Comparison of ENCODE assay signal across 23 cellular contexts in the genomic region with DNA sequence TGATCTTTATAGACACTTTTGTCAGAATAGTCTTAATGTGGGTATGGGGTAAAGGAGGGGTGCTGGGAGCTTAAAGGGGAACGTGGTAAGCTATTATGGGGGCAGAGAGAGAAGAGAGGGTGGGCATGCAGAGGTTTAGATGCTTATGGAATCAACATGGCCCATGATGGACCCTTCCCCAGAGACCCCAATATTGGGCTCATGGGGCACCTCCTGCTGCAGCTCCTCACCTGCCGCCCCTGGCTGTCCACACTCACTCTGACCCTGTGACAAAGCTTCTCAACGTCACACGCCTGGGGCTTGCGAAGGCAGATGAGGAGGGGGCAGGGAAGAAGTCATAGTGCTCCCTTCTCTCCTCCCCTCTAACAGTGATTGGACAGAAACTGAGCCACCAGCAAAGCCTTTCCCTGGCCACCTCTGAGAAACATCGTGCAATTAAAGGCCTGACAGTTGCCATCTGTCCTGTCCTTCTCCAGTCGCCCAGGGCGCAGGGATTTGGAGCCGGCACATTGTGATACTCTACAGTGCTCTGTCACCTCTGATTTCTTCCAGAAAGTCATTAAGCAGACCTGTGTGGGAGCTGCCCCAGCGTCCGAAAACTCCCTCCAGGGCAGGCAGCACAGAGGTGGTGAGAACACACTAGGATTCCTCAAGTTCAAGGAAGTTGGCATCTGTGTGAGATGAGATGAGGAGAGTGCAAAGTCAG.
"Had no signal": no experiment of that assay in that cellular context is flagged by ENCODE, and none has a peak within 500 bp of the region (broad histone marks: within the 10 kb centered on the region; RNA-seq: fewer than 3 reads in every experiment).

No MANE protein-coding gene starts in this region.

- ATAC-seq: effector memory CD8-positive, alpha-beta T cell; esophagus mucosa; foreskin keratinocyte; gastroesophageal sphincter; heart left ventricle; left colon; left lung; left ventricle myocardium superior; lower lobe of right lung had no signal

- H3K27me3 Mint-ChIP-seq: dendritic cell treated with granulocyte-macrophage colony-stimulating factor and Interleukin-4, amounts not matched to agents 40 ng/mL and 50 ng/mL, for 4 days; effector memory CD8-positive, alpha-beta T cell had no signal

- H3K9me3 ChIP-seq: colonic mucosa, gastroesophageal sphincter, heart left ventricle, left lung, lower lobe of right lung had no signal

- H3K4me1 Mint-ChIP-seq: immature natural killer cell had no signal

- H3K4me3 Mint-ChIP-seq: dendritic cell treated with granulocyte-macrophage colony-stimulating factor and Interleukin-4, amounts not matched to agents 40 ng/mL and 50 ng/mL, for 4 days; effector memory CD8-positive, alpha-beta T cell; endodermal cell; immature natural killer cell; mesothelial cell of epicardium had no signal

- H3K27ac Mint-ChIP-seq: dendritic cell treated with granulocyte-macrophage colony-stimulating factor and Interleukin-4, amounts not matched to agents 40 ng/mL and 50 ng/mL, for 4 days; effector memory CD8-positive, alpha-beta T cell; endodermal cell; immature natural killer cell; mesothelial cell of epicardium had no signal

- H3K4me1 ChIP-seq: colonic mucosa, foreskin keratinocyte, gastroesophageal sphincter, heart left ventricle, left lung, lower lobe of right lung had no signal

- H3K36me3 ChIP-seq: colonic mucosa, gastroesophageal sphincter, heart left ventricle, left lung, lower lobe of right lung had no signal

- H3K36me3 Mint-ChIP-seq: immature natural killer cell, mesothelial cell of epicardium had no signal

- H3K9me3 Mint-ChIP-seq: dendritic cell treated with granulocyte-macrophage colony-stimulating factor and Interleukin-4, amounts not matched to agents 40 ng/mL and 50 ng/mL, for 4 days; endodermal cell; mesothelial cell of epicardium had no signal

- DNase-seq: colonic mucosa; cortex of kidney; effector CD8-positive, alpha-beta T cell; effector memory CD8-positive, alpha-beta T cell; endodermal cell; erythroblast; foreskin keratinocyte; heart left ventricle; hypothalamus; immature natural killer cell; islet precursor cell; kidney; kidney glomerular epithelial cell; left colon; left lung; left ventricle myocardium superior; lower lobe of right lung; mesenchymal stem cell had no signal

- H3K4me3 ChIP-seq: colonic mucosa, gastroesophageal sphincter, heart left ventricle, hepatocyte, left lung, lower lobe of right lung had no signal
